ENCODE assay signal across 25 cellular contexts in the genomic region with DNA sequence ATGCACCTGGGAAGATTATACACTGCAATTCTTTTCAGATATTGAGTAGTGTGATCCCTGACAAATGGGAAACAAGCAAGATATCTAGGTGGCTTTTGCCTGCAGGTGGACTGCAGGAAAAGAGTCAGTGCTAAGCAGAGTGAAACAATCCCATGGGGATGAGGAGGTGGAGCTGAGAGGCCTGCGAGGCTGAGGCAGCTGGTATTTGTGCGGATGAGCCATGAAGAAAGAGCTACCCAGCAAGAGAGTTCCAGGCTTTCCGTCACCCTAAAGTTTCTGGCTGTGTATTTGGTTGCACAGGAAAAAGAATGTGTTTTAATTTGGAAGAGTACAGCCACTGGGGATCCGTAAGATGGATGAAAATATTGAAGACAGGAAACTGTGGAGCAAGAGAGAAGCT.
"Had no signal": no experiment of that assay in that cellular context is flagged by ENCODE, and none has a peak within 500 bp of the region (broad histone marks: within the 10 kb centered on the region; RNA-seq: fewer than 3 reads in every experiment).

No MANE protein-coding gene starts in this region.

- H3K27me3 ChIP-seq: esophagus squamous epithelium, gastroesophageal sphincter, heart left ventricle, testis, vagina had no signal

- DNase-seq: activated B cell treated with CpG ODN at 0.5 μM for 24 hours; activated CD4-positive, alpha-beta memory T cell treated with anti-CD3 and anti-CD28 coated beads, Interleukin-2, amount 10 ng/mL, durations not matched to agents 7 days and 5 days; activated CD4-positive, alpha-beta T cell treated with anti-CD3 and anti-CD28 coated beads for 48 hours; activated effector memory CD4-positive, alpha-beta T cell treated with Interleukin-2 at 50 U/mL for 16 hours; activated naive CD4-positive, alpha-beta T cell treated with anti-CD3 and anti-CD28 coated beads, Interleukin-2, amount 10 ng/mL, durations not matched to agents 7 days and 5 days; activated T-cell treated with anti-CD3 and anti-CD28 coated beads, Interleukin-2, amount 50 U/mL, for 72 hours; amygdala; cerebellar nuclear complex; esophagus squamous epithelium; heart left ventricle; naive thymus-derived CD4-positive, alpha-beta T cell; small intestine; stimulated activated CD4-positive, alpha-beta T cell treated with anti-CD3 and anti-CD28 coated beads, Interleukin-15, amount 100 ng/mL, for 24 hours; T-helper 9 cell; testis; trophoblast cell had no signal

- FAIRE-seq: bronchial epithelial cell, keratinocyte, small intestine had no signal

- H3K36me3 Mint-ChIP-seq: activated naive CD4-positive, alpha-beta T cell treated with anti-CD3 and anti-CD28 coated beads, Interleukin-2, amount 10 ng/mL, durations not matched to agents 7 days and 5 days; naive thymus-derived CD4-positive, alpha-beta T cell; stimulated activated memory B cell treated with anti-CD40 and anti-IgM and Interleukin-4, amounts not matched to agents 10 μg/mL and 1 μg/mL and 100 μg/mL, for 72 hours had no signal

- H3K4me1 Mint-ChIP-seq: activated B cell treated with CpG ODN at 0.5 μM for 24 hours; activated CD4-positive, alpha-beta memory T cell treated with anti-CD3 and anti-CD28 coated beads, Interleukin-2, amount 10 ng/mL, durations not matched to agents 7 days and 5 days; activated naive CD4-positive, alpha-beta T cell treated with anti-CD3 and anti-CD28 coated beads, Interleukin-2, amount 10 ng/mL, durations not matched to agents 7 days and 5 days; naive thymus-derived CD4-positive, alpha-beta T cell; stimulated activated memory B cell treated with anti-CD40 and anti-IgM and Interleukin-4, amounts not matched to agents 10 μg/mL and 1 μg/mL and 100 μg/mL, for 72 hours had no signal

- H3K36me3 ChIP-seq: esophagus squamous epithelium, gastroesophageal sphincter, heart left ventricle, vagina had no signal

- H3K9me3 ChIP-seq: esophagus squamous epithelium, gastroesophageal sphincter, heart left ventricle, testis, vagina had no signal

- H3K4me1 ChIP-seq: esophagus squamous epithelium, gastroesophageal sphincter, heart left ventricle, testis, vagina had no signal

- H3K4me3 ChIP-seq: coronary artery, esophagus squamous epithelium, gastroesophageal sphincter, heart left ventricle, lung, testis, vagina had no signal

- ATAC-seq: activated T-cell treated with anti-CD3 and anti-CD28 coated beads, Interleukin-2, amount 50 U/mL, for 72 hours; gastroesophageal sphincter; heart left ventricle; naive thymus-derived CD4-positive, alpha-beta T cell; sciatic nerve; stimulated activated memory B cell treated with anti-CD40 and anti-IgM and Interleukin-4, amounts not matched to agents 10 μg/mL and 1 μg/mL and 100 μg/mL, for 72 hours had no signal

- H3K9me3 Mint-ChIP-seq: neural crest cell had no signal

- H3K4me3 Mint-ChIP-seq: activated B cell treated with CpG ODN at 0.5 μM for 24 hours; activated CD4-positive, alpha-beta memory T cell treated with anti-CD3 and anti-CD28 coated beads, Interleukin-2, amount 10 ng/mL, durations not matched to agents 7 days and 5 days; activated naive CD4-positive, alpha-beta T cell treated with anti-CD3 and anti-CD28 coated beads, Interleukin-2, amount 10 ng/mL, durations not matched to agents 7 days and 5 days; activated T-cell treated with anti-CD3 and anti-CD28 coated beads, Interleukin-2, amount 50 U/mL, for 72 hours; naive thymus-derived CD4-positive, alpha-beta T cell; neural crest cell; stimulated activated memory B cell treated with anti-CD40 and anti-IgM and Interleukin-4, amounts not matched to agents 10 μg/mL and 1 μg/mL and 100 μg/mL, for 72 hours had no signal

- H3K27ac ChIP-seq: coronary artery, esophagus squamous epithelium, gastroesophageal sphincter, heart left ventricle, testis, vagina had no signal

- H3K27ac Mint-ChIP-seq: activated B cell treated with CpG ODN at 0.5 μM for 24 hours; activated CD4-positive, alpha-beta memory T cell treated with anti-CD3 and anti-CD28 coated beads, Interleukin-2, amount 10 ng/mL, durations not matched to agents 7 days and 5 days; activated naive CD4-positive, alpha-beta T cell treated with anti-CD3 and anti-CD28 coated beads, Interleukin-2, amount 10 ng/mL, durations not matched to agents 7 days and 5 days; activated T-cell treated with anti-CD3 and anti-CD28 coated beads, Interleukin-2, amount 50 U/mL, for 72 hours; naive thymus-derived CD4-positive, alpha-beta T cell; stimulated activated memory B cell treated with anti-CD40 and anti-IgM and Interleukin-4, amounts not matched to agents 10 μg/mL and 1 μg/mL and 100 μg/mL, for 72 hours had no signal

- H3K27me3 Mint-ChIP-seq: activated B cell treated with CpG ODN at 0.5 μM for 24 hours; activated CD4-positive, alpha-beta memory T cell treated with anti-CD3 and anti-CD28 coated beads, Interleukin-2, amount 10 ng/mL, durations not matched to agents 7 days and 5 days; activated naive CD4-positive, alpha-beta T cell treated with anti-CD3 and anti-CD28 coated beads, Interleukin-2, amount 10 ng/mL, durations not matched to agents 7 days and 5 days; naive thymus-derived CD4-positive, alpha-beta T cell; stimulated activated memory B cell treated with anti-CD40 and anti-IgM and Interleukin-4, amounts not matched to agents 10 μg/mL and 1 μg/mL and 100 μg/mL, for 72 hours had no signal
